ENCODE assay signal across 8 cellular contexts in the genomic region with DNA sequence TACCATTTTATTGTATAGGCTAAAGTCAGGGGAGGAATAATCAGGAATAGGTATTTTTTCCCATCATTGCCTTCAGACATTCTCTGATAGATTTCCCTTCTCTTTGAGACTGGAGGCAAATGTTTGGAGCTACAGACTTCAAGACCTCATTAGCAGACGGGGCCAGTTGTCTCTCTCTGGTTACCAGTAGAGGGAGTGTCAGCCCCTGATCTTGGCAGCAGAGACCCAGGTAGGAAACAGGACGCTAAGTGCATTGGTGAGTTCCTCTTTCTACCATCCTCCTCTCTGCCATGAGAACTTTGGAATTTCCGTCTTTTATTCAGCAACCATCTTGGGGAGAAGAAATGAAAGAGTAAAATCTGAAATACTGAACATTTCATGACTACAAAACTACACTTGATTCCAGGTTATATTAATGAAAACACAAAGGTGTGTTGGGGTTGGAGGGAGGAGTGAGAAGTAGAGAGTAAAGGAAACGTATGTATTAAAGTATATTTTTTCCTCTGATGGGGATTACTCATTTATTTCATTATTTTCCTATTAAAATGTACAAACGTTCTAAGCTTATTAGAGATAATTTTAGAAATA.
DNase-seq lines count a peak whose midpoint lies in the region; ATAC-seq and TF ChIP-seq lines count a peak whose summit lies in the region.

No MANE protein-coding gene starts in this region.

- H3K4me3 Mint-ChIP-seq in neural progenitor cell, result no peak overlapping the region

- H3K4me1 ChIP-seq in mammary epithelial cell (ENCODE audit: insufficient read depth, low read length) (no peaks in the 10 kb centered on the region), neural progenitor cell (no peaks in the 10 kb centered on the region)

- CTCF ChIA-PET in mammary epithelial cell (lab: Charles Lee; ENCODE audit: low non-redundant PET), result interaction anchor here (0.6 kb wide), 1 partner anchor 57 kb away, joined by 3 read pairs; no protein-coding TSS in a partner anchor

- peaks cover 2% of the 10 kb centered on the region for H3K9me3 Mint-ChIP-seq in neural progenitor cell

- H3K79me2 ChIP-seq in mammary epithelial cell (ENCODE audit: insufficient read depth, low read length) (no peaks in the 10 kb centered on the region), neural progenitor cell (ENCODE audit: low read depth) (no peaks in the 10 kb centered on the region)

- peaks cover 5% of the 10 kb centered on the region for H3K4me1 Mint-ChIP-seq in neural progenitor cell

- BruUV-seq in mammary epithelial cell (replicated peaks; lab: Mats Ljungman, UMichigan), result no TSS peak

- intact Hi-C loops in mammary epithelial cell (cut with micrococcal nuclease), result loop anchor here (2.0 to 10.0 kb wide), 2 partner anchors 252 to 702 kb away; a partner anchor contains a TSS

- H3K36me3 Mint-ChIP-seq in neural progenitor cell, result no peaks in the 10 kb centered on the region

- peak; percentile 33 for DNase-seq in NCI-H2227 treated with DMSO at 0.1 percent for 48 hours (lab: John Stamatoyannopoulos, UW)
- peak; percentile 30 for DNase-seq in mammary epithelial cell
- DNase-seq in neural progenitor cell (ENCODE audit: low spot score), result peak; percentile 81
- no peak for DNase-seq in effector CD4-positive, alpha-beta T cell
- DNase-seq in MG63, result no peak

- H4K20me1 ChIP-seq in mammary epithelial cell (ENCODE audit: insufficient read depth, low read length) (no peaks in the 10 kb centered on the region), neural progenitor cell (ENCODE audit: low read depth) (no peaks in the 10 kb centered on the region)

- H3K36me3 ChIP-seq in mammary epithelial cell (ENCODE audit: insufficient read depth, low read length) (no peaks in the 10 kb centered on the region), neural progenitor cell (no peaks in the 10 kb centered on the region), MG63 (no peaks in the 10 kb centered on the region)

- H3K4me2 ChIP-seq in mammary epithelial cell (ENCODE audit: insufficient read depth, low read depth, low read length) (no peak overlapping the region), neural progenitor cell (no peak overlapping the region)

- no peaks in the 10 kb centered on the region for H3K27me3 ChIP-seq in mammary epithelial cell (ENCODE audit: insufficient read depth, low read length)
- no peaks in the 10 kb centered on the region for H3K27me3 ChIP-seq in neural progenitor cell
- H3K27me3 ChIP-seq in MG63, result no peaks in the 10 kb centered on the region

- dilution Hi-C loops in mammary epithelial cell (cut with HindIII; ENCODE audit: low sequenced_read_pairs), result no loop called here

- H3K27ac Mint-ChIP-seq in neural progenitor cell, result no peak overlapping the region

- H3K27me3 Mint-ChIP-seq in neural progenitor cell (ENCODE audit: insufficient read depth, low read depth), result no peaks in the 10 kb centered on the region

- no peak overlapping the region for H3K4me3 ChIP-seq in mammary epithelial cell (replicated peaks in 1 of 3; ENCODE audit: insufficient read depth in 1 of 3, low read depth in 2 of 3, low read length in 3 of 3)
- H3K4me3 ChIP-seq in neural progenitor cell, result no peak overlapping the region
- no peak overlapping the region for H3K4me3 ChIP-seq in MG63

- no peak overlapping the region for H3K27ac ChIP-seq in C4-2B
- H3K27ac ChIP-seq in mammary epithelial cell (ENCODE audit: insufficient read depth, low read depth, low read length), result no peak overlapping the region
- H3K27ac ChIP-seq in neural progenitor cell, result no peak overlapping the region

- H3K9ac ChIP-seq in mammary epithelial cell (ENCODE audit: insufficient read depth, low read length) (no peak overlapping the region), neural progenitor cell (no peak overlapping the region)

- 8% methylated on average over 5 of the region's 5 CpGs for WGBS in mammary epithelial cell (ENCODE audit: low coverage, missing lambda C conversion rate)

- no peaks in the 10 kb centered on the region for H3K9me3 ChIP-seq in mammary epithelial cell (replicated peaks; ENCODE audit: insufficient read depth, low read length)
- H3K9me3 ChIP-seq in neural progenitor cell (ENCODE audit: low read depth), result no peaks in the 10 kb centered on the region
- no peaks in the 10 kb centered on the region for H3K9me3 ChIP-seq in MG63

- peak; percentile 71 for ATAC-seq in GM18909 (IDR thresholded peaks at IDR 0.05; ENCODE audit: poor library complexity, unreplicated experiment)
- peak; percentile 71 for ATAC-seq in HG03025 (IDR thresholded peaks at IDR 0.05; ENCODE audit: low FRiP score, unreplicated experiment)

- H2AFZ ChIP-seq in mammary epithelial cell (ENCODE audit: low read depth, low read length), result no peak overlapping the region
- no peak overlapping the region for H2AFZ ChIP-seq in neural progenitor cell (replicated peaks)

- TF ChIP-seq CTCF in C4-2B (conservative IDR thresholded peaks at IDR 0.05) (peak; percentile 85), mammary epithelial cell (conservative IDR thresholded peaks at IDR 0.05 in 1 of 2, IDR thresholded peaks at IDR 0.05 in 1 of 2; ENCODE audit: extremely low read depth in 1 of 2, insufficient read depth in 1 of 2, low read depth in 1 of 2, low read length in 2 of 2) (peak; percentile 56 to 77), neural progenitor cell (IDR thresholded peaks at IDR 0.05) (peak; percentile 85)

- in situ Hi-C loops in mammary epithelial cell (cut with MboI; ENCODE audit: low sequenced_read_pairs in 2 of 2), result no loop called here

- no peaks in the 10 kb centered on the region for H3F3A ChIP-seq in neural progenitor cell (ENCODE audit: low read depth)

Comparison
In these comparisons a context has a peak if more than half of its experiments do, and no peak if none do; other contexts are left out.
1. DNase-seq: peak in NCI-H2227 treated with DMSO at 0.1 percent for 48 hours (single experiment), mammary epithelial cell (single experiment) and neural progenitor cell (single experiment); none in effector CD4-positive, alpha-beta T cell (single experiment) and MG63 (single experiment).
2. Peak in every context shown above with its lines, with median percentiles within 50 percentile points of each other: CTCF ChIP-seq.